In the genomic region with DNA sequence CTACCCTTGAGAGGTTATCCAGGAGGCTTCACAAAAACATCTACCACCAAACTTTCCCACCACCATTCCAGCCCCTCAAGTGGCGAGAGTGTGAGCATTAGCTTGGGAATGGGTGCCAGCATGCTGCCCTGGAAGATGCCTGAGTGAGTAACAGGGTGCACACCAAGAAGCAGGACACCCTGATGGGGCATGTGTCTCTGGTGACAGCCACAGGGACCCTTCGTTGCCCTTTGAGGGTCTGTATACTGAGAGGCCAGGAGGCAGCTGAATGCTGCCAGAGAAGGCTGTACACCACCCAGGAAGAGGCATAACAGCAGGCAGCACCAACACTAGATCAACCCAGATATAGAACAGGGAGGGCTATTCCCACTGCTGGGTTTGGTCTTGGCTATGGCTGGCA, we compare ENCODE assay signal across 28 cellular contexts.
"Had no signal": no experiment of that assay in that cellular context is flagged by ENCODE, and none has a peak within 500 bp of the region (broad histone marks: within the 10 kb centered on the region; RNA-seq: fewer than 3 reads in every experiment).

No MANE protein-coding gene starts in this region.

- H3K27me3 ChIP-seq: stomach, suprapubic skin, testis, thyroid gland, tibial nerve, transverse colon, upper lobe of left lung, upper lobe of right lung, uterus, vagina had no signal

- H3K4me3 Mint-ChIP-seq: stimulated activated effector memory CD8-positive, alpha-beta T cell treated with anti-CD3 and anti-CD28 coated beads, Interleukin-12 subunit alpha, Interleukin-12 subunit beta, amount 100 ng/mL, for 72 hours; stimulated activated memory B cell treated with anti-CD40 and anti-IgM and Interleukin-4, amounts not matched to agents 10 μg/mL and 1 μg/mL and 100 μg/mL, for 72 hours; stimulated activated naive B cell treated with anti-CD40 and anti-IgM and Interleukin-4, amounts not matched to agents 10 μg/mL and 1 μg/mL and 100 μg/mL, for 72 hours; stimulated activated naive CD8-positive, alpha-beta T cell treated with anti-CD3 and anti-CD28 coated beads, Interleukin-15, amount 100 ng/mL, for 72 hours; stimulated activated naive CD8-positive, alpha-beta T cell treated with anti-CD3 and anti-CD28 coated beads, Interleukin-15, Interleukin-2, amounts not matched to agents 100 ng/mL and 50 ng/mL, for 24 hours; type B pancreatic cell had no signal

- H3K36me3 ChIP-seq: stomach, suprapubic skin, thoracic aorta, thyroid gland, tibial artery, tibial nerve, transverse colon, upper lobe of left lung, upper lobe of right lung, uterus, vagina had no signal

- H3K36me3 Mint-ChIP-seq: stimulated activated effector memory CD8-positive, alpha-beta T cell treated with anti-CD3 and anti-CD28 coated beads, Interleukin-12 subunit alpha, Interleukin-12 subunit beta, amount 100 ng/mL, for 72 hours; stimulated activated memory B cell treated with anti-CD40 and anti-IgM and Interleukin-4, amounts not matched to agents 10 μg/mL and 1 μg/mL and 100 μg/mL, for 72 hours; stimulated activated naive B cell treated with anti-CD40 and anti-IgM and Interleukin-4, amounts not matched to agents 10 μg/mL and 1 μg/mL and 100 μg/mL, for 72 hours; type B pancreatic cell had no signal

- DNase-seq: stimulated activated CD4-positive, alpha-beta T cell treated with anti-CD3 and anti-CD28 coated beads, Interleukin-2, amount 100 ng/mL, for 48 hours; stimulated activated CD4-positive, alpha-beta T cell treated with anti-CD3 and anti-CD28 coated beads, Interleukin-4, amount 100 ng/mL, for 1 hour; stimulated activated CD4-positive, alpha-beta T cell treated with anti-CD3 and anti-CD28 coated beads, Interleukin-4, amount 100 ng/mL, for 24 hours; stimulated activated CD4-positive, alpha-beta T cell treated with anti-CD3 and anti-CD28 coated beads, Interleukin-4, amount 100 ng/mL, for 4 hours; stimulated activated CD8-positive, alpha-beta memory T cell treated with anti-CD3 and anti-CD28 coated beads, Interleukin-4, amount 100 ng/mL, for 48 hours; stimulated activated naive B cell treated with anti-CD40 and anti-IgM and Interleukin-4, amounts not matched to agents 10 μg/mL and 1 μg/mL and 100 μg/mL, for 72 hours; stimulated activated naive CD4-positive, alpha-beta T cell; stimulated activated naive CD4-positive, alpha-beta T cell treated with Interleukin-2 at 50 U/mL for 16 hours; stimulated activated naive CD8-positive, alpha-beta T cell treated with anti-CD3 and anti-CD28 coated beads, Interleukin-15, amount 100 ng/mL, for 72 hours; stimulated activated naive CD8-positive, alpha-beta T cell treated with anti-CD3 and anti-CD28 coated beads, Interleukin-15, Interleukin-2, amounts not matched to agents 100 U/mL and 50 U/mL, for 24 hours; stomach; substantia nigra; testis; thyroid gland; tibial artery; transverse colon; trophoblast cell; upper lobe of left lung; upper lobe of right lung; uterus had no signal

- H3K27me3 Mint-ChIP-seq: stimulated activated naive CD8-positive, alpha-beta T cell treated with anti-CD3 and anti-CD28 coated beads, Interleukin-15, Interleukin-2, amounts not matched to agents 100 ng/mL and 50 ng/mL, for 24 hours had no signal

- H3K4me1 Mint-ChIP-seq: stimulated activated effector memory CD8-positive, alpha-beta T cell treated with anti-CD3 and anti-CD28 coated beads, Interleukin-12 subunit alpha, Interleukin-12 subunit beta, amount 100 ng/mL, for 72 hours; stimulated activated memory B cell treated with anti-CD40 and anti-IgM and Interleukin-4, amounts not matched to agents 10 μg/mL and 1 μg/mL and 100 μg/mL, for 72 hours; stimulated activated naive B cell treated with anti-CD40 and anti-IgM and Interleukin-4, amounts not matched to agents 10 μg/mL and 1 μg/mL and 100 μg/mL, for 72 hours; stimulated activated naive CD8-positive, alpha-beta T cell treated with anti-CD3 and anti-CD28 coated beads, Interleukin-15, amount 100 ng/mL, for 72 hours had no signal

- H3K4me3 ChIP-seq: stomach, suprapubic skin, testis, thoracic aorta, thyroid gland, tibial artery, tibial nerve, transverse colon, upper lobe of left lung, upper lobe of right lung, uterus, vagina had no signal

- ATAC-seq: stimulated activated effector memory CD8-positive, alpha-beta T cell treated with anti-CD3 and anti-CD28 coated beads, Interleukin-12 subunit alpha, Interleukin-12 subunit beta, amount 100 ng/mL, for 72 hours; stimulated activated memory B cell treated with anti-CD40 and anti-IgM and Interleukin-4, amounts not matched to agents 10 μg/mL and 1 μg/mL and 100 μg/mL, for 72 hours; stimulated activated naive B cell treated with anti-CD40 and anti-IgM and Interleukin-4, amounts not matched to agents 10 μg/mL and 1 μg/mL and 100 μg/mL, for 72 hours; stimulated activated naive CD8-positive, alpha-beta T cell treated with anti-CD3 and anti-CD28 coated beads, Interleukin-15, amount 100 ng/mL, for 72 hours; stimulated activated naive CD8-positive, alpha-beta T cell treated with anti-CD3 and anti-CD28 coated beads, Interleukin-15, Interleukin-2, amounts not matched to agents 100 U/mL and 50 U/mL, for 24 hours; upper lobe of right lung had no signal

- H3K27ac Mint-ChIP-seq: stimulated activated effector memory CD8-positive, alpha-beta T cell treated with anti-CD3 and anti-CD28 coated beads, Interleukin-12 subunit alpha, Interleukin-12 subunit beta, amount 100 ng/mL, for 72 hours; stimulated activated memory B cell treated with anti-CD40 and anti-IgM and Interleukin-4, amounts not matched to agents 10 μg/mL and 1 μg/mL and 100 μg/mL, for 72 hours; stimulated activated naive B cell treated with anti-CD40 and anti-IgM and Interleukin-4, amounts not matched to agents 10 μg/mL and 1 μg/mL and 100 μg/mL, for 72 hours; stimulated activated naive CD8-positive, alpha-beta T cell treated with anti-CD3 and anti-CD28 coated beads, Interleukin-15, amount 100 ng/mL, for 72 hours; stimulated activated naive CD8-positive, alpha-beta T cell treated with anti-CD3 and anti-CD28 coated beads, Interleukin-15, Interleukin-2, amounts not matched to agents 100 ng/mL and 50 ng/mL, for 24 hours; type B pancreatic cell had no signal

- H3K27ac ChIP-seq: stomach, suprapubic skin, testis, thoracic aorta, thyroid gland, tibial artery, tibial nerve, transverse colon, upper lobe of left lung, upper lobe of right lung, uterus, vagina had no signal

- H3K4me1 ChIP-seq: stomach, suprapubic skin, testis, thyroid gland, tibial artery, tibial nerve, transverse colon, upper lobe of left lung, upper lobe of right lung, uterus, vagina had no signal

- H3K9me3 ChIP-seq: stomach, suprapubic skin, testis, thoracic aorta, thyroid gland, tibial artery, tibial nerve, transverse colon, upper lobe of left lung, upper lobe of right lung, uterus, vagina had no signal
